In the genomic region with DNA sequence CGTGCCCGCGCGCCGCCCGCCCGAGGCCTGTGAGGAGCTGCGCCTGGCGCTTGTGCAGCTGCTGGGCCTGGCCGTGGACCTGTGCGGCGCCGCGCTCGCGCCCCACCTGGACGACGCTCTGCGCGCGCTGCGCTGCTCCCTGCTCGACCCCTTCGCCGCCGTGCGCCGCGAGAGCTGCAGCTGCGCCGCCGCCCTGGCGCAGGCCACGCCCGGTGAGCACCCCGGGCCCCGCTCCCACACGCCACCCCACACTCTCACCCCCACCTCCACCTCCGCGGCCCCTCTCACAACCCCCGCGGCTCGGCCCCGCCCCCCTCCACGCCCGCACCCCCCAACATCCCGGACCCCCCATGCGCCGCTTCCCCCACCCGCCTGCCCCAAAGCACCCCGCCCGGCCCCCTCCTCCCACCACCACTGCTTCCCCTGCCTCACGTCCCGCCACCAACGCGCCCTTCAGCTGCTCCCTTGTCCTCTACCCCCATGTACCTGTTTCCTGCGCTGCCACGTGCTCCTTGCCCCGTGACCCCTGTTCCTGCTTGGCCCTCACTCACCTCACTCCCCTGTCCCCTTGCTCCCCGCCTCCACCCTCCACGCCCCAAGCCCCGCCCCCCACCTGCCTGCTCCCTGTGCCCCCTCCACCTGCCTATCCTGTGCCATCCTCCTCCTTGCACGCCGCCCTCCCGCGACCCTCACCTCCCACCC, we compare ENCODE assay signal across 8 cellular contexts. TPM values are rescaled to one million over a fixed set of nuclear protein-coding genes. Genes with fewer than 3 reads are reported as not detected.
DNase-seq lines count a peak whose midpoint lies in the region; ATAC-seq and TF ChIP-seq lines count a peak whose summit lies in the region.

A gene (minus strand): TSS at position 178 of the 702 bp plus-strand sequence. CDS start 15,776 bp downstream, outside the sequence.

- peak within 1 kb of the TSS; percentile 69 for H2AFZ ChIP-seq in DND-41 (ENCODE audit: low read depth, low read length)

- H3K27ac Mint-ChIP-seq in stimulated activated naive B cell treated with anti-CD40 and anti-IgM and Interleukin-4, amounts not matched to agents 10 μg/mL and 1 μg/mL and 100 μg/mL, for 72 hours, result peak within 1 kb of the TSS; percentile 96

- H3K27me3 ChIP-seq in DND-41 (ENCODE audit: insufficient read depth, low read length, poor library complexity), result no peaks in the 10 kb centered on the region
- H3K27me3 ChIP-seq in WERI-Rb-1 (ENCODE audit: insufficient read depth, low read depth, severe bottlenecking), result no peaks in the 10 kb centered on the region
- no peaks in the 10 kb centered on the region for H3K27me3 ChIP-seq in ectodermal cell (ENCODE audit: control insufficient read depth, insufficient read depth, low read length, poor library complexity, severe bottlenecking)

- H3K27ac ChIP-seq in DND-41 (ENCODE audit: low read length), result peak within 1 kb of the TSS; percentile 83
- H3K27ac ChIP-seq in WERI-Rb-1, result peak within 1 kb of the TSS; percentile 68
- H3K27ac ChIP-seq in ectodermal cell (ENCODE audit: insufficient read depth, low read depth, low read length, poor library complexity, severe bottlenecking), result no peak within 1 kb of the TSS

- DNase-seq in DND-41, result peak; percentile 62
- DNase-seq in HPDE6-E6E7 (ENCODE audit: extremely low spot score), result peak; percentile 23
- DNase-seq in WERI-Rb-1, result peak; percentile 30
- DNase-seq in mesenteric fat pad (ENCODE audit: low spot score), result peak; percentile 79
- peak; percentile 12 for DNase-seq in stimulated activated naive B cell treated with anti-CD40 and anti-IgM and Interleukin-4, amounts not matched to agents 10 μg/mL and 1 μg/mL and 100 μg/mL, for 72 hours
- DNase-seq in inferior parietal cortex (ENCODE audit: extremely low spot score), result no peak

- peak; percentile 67 for ATAC-seq in DND-41 (ENCODE audit: insufficient read depth, low read depth)
- ATAC-seq in GM21381 (IDR thresholded peaks at IDR 0.05; ENCODE audit: unreplicated experiment), result peak; percentile 41
- peak; percentile 72 to 74 for ATAC-seq in stimulated activated naive B cell treated with anti-CD40 and anti-IgM and Interleukin-4, amounts not matched to agents 10 μg/mL and 1 μg/mL and 100 μg/mL, for 72 hours (replicated peaks)

- TF ChIP-seq CTCF in DND-41 (IDR thresholded peaks at IDR 0.05; ENCODE audit: borderline replicate concordance, extremely low read depth, low read length, poor library complexity, severe bottlenecking) (no peak), WERI-Rb-1 (IDR thresholded peaks at IDR 0.05; ENCODE audit: low read depth, low read length) (no peak)

- H3K4me3 Mint-ChIP-seq in stimulated activated naive B cell treated with anti-CD40 and anti-IgM and Interleukin-4, amounts not matched to agents 10 μg/mL and 1 μg/mL and 100 μg/mL, for 72 hours, result peak within 1 kb of the TSS; percentile 86 to 96

- H4K20me1 ChIP-seq in DND-41 (ENCODE audit: insufficient read depth, low read length), result peaks cover 23% of the 10 kb centered on the region

- H3K27me3 Mint-ChIP-seq in stimulated activated naive B cell treated with anti-CD40 and anti-IgM and Interleukin-4, amounts not matched to agents 10 μg/mL and 1 μg/mL and 100 μg/mL, for 72 hours, result no peaks in the 10 kb centered on the region

- 1% methylated on average over 51 to 55 of the region's 66 CpGs for WGBS in ectodermal cell, 2 experiments

- peaks cover 30 to 50% of the 10 kb centered on the region in 2 donors for H3K4me1 Mint-ChIP-seq in stimulated activated naive B cell treated with anti-CD40 and anti-IgM and Interleukin-4, amounts not matched to agents 10 μg/mL and 1 μg/mL and 100 μg/mL, for 72 hours

- H3K36me3 ChIP-seq in DND-41 (ENCODE audit: insufficient read depth, low read length) (peaks cover 61% of the 10 kb centered on the region), WERI-Rb-1 (peaks cover 32% of the 10 kb centered on the region), ectodermal cell (ENCODE audit: control insufficient read depth, insufficient read depth, low read length) (peaks cover 11% of the 10 kb centered on the region)

- peak within 1 kb of the TSS; percentile 40 to 77; a peak in 3 of 4 replicates for H3K4me3 ChIP-seq in DND-41 (ENCODE audit: low read depth in 1 of 2, low read length in 2 of 2)
- peak within 1 kb of the TSS; percentile 69 for H3K4me3 ChIP-seq in WERI-Rb-1 (ENCODE audit: low read depth, low read length)
- H3K4me3 ChIP-seq in ectodermal cell (ENCODE audit: insufficient read depth, low read depth, low read length), result peak within 1 kb of the TSS; percentile 72

- H3K9ac ChIP-seq in DND-41 (ENCODE audit: low read depth, low read length), result peak within 1 kb of the TSS; percentile 79

- peaks cover 38 to 54% of the 10 kb centered on the region in 2 donors for H3K36me3 Mint-ChIP-seq in stimulated activated naive B cell treated with anti-CD40 and anti-IgM and Interleukin-4, amounts not matched to agents 10 μg/mL and 1 μg/mL and 100 μg/mL, for 72 hours

- H3K9me3 Mint-ChIP-seq in stimulated activated naive B cell treated with anti-CD40 and anti-IgM and Interleukin-4, amounts not matched to agents 10 μg/mL and 1 μg/mL and 100 μg/mL, for 72 hours, result peaks cover 2 to 8% of the 10 kb centered on the region in 2 donors

- peak within 1 kb of the TSS; percentile 85 for H3K4me2 ChIP-seq in DND-41 (ENCODE audit: insufficient read depth, low read length)

- H3K9me3 ChIP-seq in DND-41 (ENCODE audit: insufficient read depth, low read length, severe bottlenecking) (peaks cover 27% of the 10 kb centered on the region), WERI-Rb-1 (ENCODE audit: severe bottlenecking) (no peaks in the 10 kb centered on the region), ectodermal cell (ENCODE audit: control insufficient read depth, low read length) (no peaks in the 10 kb centered on the region)

- H3K4me1 ChIP-seq in DND-41 (ENCODE audit: insufficient read depth, low read length) (peaks cover 35% of the 10 kb centered on the region), ectodermal cell (ENCODE audit: control insufficient read depth, insufficient read depth, low read length) (peaks cover 10% of the 10 kb centered on the region)

- H3K79me2 ChIP-seq in DND-41 (ENCODE audit: insufficient read depth, low read length), result peaks cover 77% of the 10 kb centered on the region

RNA-seq across cellular contexts. Expression of the gene that starts here (rescaled TPM):
- 26.4 TPM for polyA plus RNA-seq in ectodermal cell (2013, experiment 1 of 4)
- polyA plus RNA-seq in ectodermal cell (2013, experiment 2 of 4), result 29.7 TPM
- polyA plus RNA-seq in ectodermal cell (2013, experiment 3 of 4), result 19.4 TPM
- polyA plus RNA-seq in ectodermal cell (2013, experiment 4 of 4), result 20.5 TPM
- total RNA-seq in mesenteric fat pad, result 11.7 TPM
